ENCODE assay signal across 6 cellular contexts in genomic region chr13:83178008-83178407, GRCh38.
"Had no signal": no experiment of that assay in that cellular context is flagged by ENCODE, and none has a peak within 500 bp of the region (broad histone marks: within the 10 kb centered on the region; RNA-seq: fewer than 3 reads in every experiment).

No MANE protein-coding gene starts in this region.

- H3K4me3 ChIP-seq: K562 had no signal

- H3K27ac ChIP-seq: HL-60 had no signal

- DNase-seq: IMR-90, KBM-7 had no signal

- FAIRE-seq: HepG2, HTR-8/SVneo, K562 had no signal

- ATAC-seq: HepG2, K562 had no signal
